Comparison of ENCODE assay signal across 12 cellular contexts in genomic region chr19:50433201-50434180, GRCh38. TPM values are rescaled to one million over a fixed set of nuclear protein-coding genes. Genes with fewer than 3 reads are reported as not detected.
DNase-seq lines count a peak whose midpoint lies in the region; ATAC-seq and TF ChIP-seq lines count a peak whose summit lies in the region.
"Had no signal": no experiment of that assay in that cellular context is flagged by ENCODE, and none has a peak within 500 bp of the region (broad histone marks: within the 10 kb centered on the region; RNA-seq: fewer than 3 reads in every experiment).

No MANE protein-coding gene starts in this region.

- no peak for TF ChIP-seq CTCF in CD4-positive, alpha-beta T cell (IDR thresholded peaks at IDR 0.05)

- no peaks in the 10 kb centered on the region for H3K9me3 ChIP-seq in CD4-positive, alpha-beta T cell (ENCODE audit: control insufficient read depth, low read length)
- no peaks in the 10 kb centered on the region for H3K9me3 ChIP-seq in HUES48 (ENCODE audit: control insufficient read depth, insufficient read depth, low read length)
- H3K9me3 ChIP-seq in naive thymus-derived CD4-positive, alpha-beta T cell (ENCODE audit: control insufficient read depth in 2 of 3, low read length in 3 of 3) = no peaks in the 10 kb centered on the region
- H3K9me3 ChIP-seq: right atrium auricular region, SK-N-SH had no signal

- POLR2A ChIA-PET in CD4-positive, alpha-beta T cell (lab: Charles Lee) = no interaction called here
- POLR2A ChIA-PET in naive thymus-derived CD4-positive, alpha-beta T cell (lab: Charles Lee) = interaction anchor here (1.4 kb wide), 1 partner anchor 58 kb away, joined by 3 read pairs; the partner anchor contains the start of gene NR1H2

- peaks cover 28% of the 10 kb centered on the region for H3K27me3 Mint-ChIP-seq in CD4-positive, alpha-beta T cell
- H3K27me3 Mint-ChIP-seq in activated naive CD8-positive, alpha-beta T cell treated with anti-CD3 and anti-CD28 coated beads, Interleukin-2, amount 50 U/mL, for 24 hours = peaks cover 27% of the 10 kb centered on the region
- H3K27me3 Mint-ChIP-seq in naive thymus-derived CD4-positive, alpha-beta T cell = peaks cover 0 to 23% (median 16%) of the 10 kb centered on the region in 5 donors

- intact Hi-C loops in CD4-positive, alpha-beta T cell (cut with DNase I, micrococcal nuclease) = loop anchor here in 1 of 2 experiments (2.0 to 5.0 kb wide), 3 partner anchors 43 to 369 kb away; partner anchors contain the start of genes ASPDH, EMC10, GARIN5A and JOSD2
- intact Hi-C loops in naive thymus-derived CD4-positive, alpha-beta T cell (cut with micrococcal nuclease) = loop anchor here in 1 of 2 donors (5.0 kb wide), 1 partner anchor 51 kb away; the partner anchor contains the start of gene POLD1

- no peak for DNase-seq in CD4-positive, alpha-beta T cell
- no peak for DNase-seq in activated naive CD8-positive, alpha-beta T cell treated with anti-CD3 and anti-CD28 coated beads, Interleukin-2, amount 50 U/mL, for 24 hours
- no peak for DNase-seq in naive thymus-derived CD4-positive, alpha-beta T cell
- no peak for DNase-seq in NCI-H748 (lab: John Stamatoyannopoulos, UW; ENCODE audit: unreplicated experiment)
- no peak for DNase-seq in NCI-H82 (lab: John Stamatoyannopoulos, UW)
- DNase-seq in NCI-H1048 (lab: John Stamatoyannopoulos, UW) = no peak
- DNase-seq in H4 (ENCODE audit: low spot score) = no peak
- DNase-seq: activated CD4-positive, CD25-positive, alpha-beta regulatory T cell treated with anti-CD3 and anti-CD28 coated beads, Interleukin-2, amount 50 U/mL, for 72 hours had no signal

- peaks cover 6% of the 10 kb centered on the region for H3K4me1 ChIP-seq in HUES48 (ENCODE audit: control insufficient read depth, insufficient read depth, low read length)
- H3K4me1 ChIP-seq in naive thymus-derived CD4-positive, alpha-beta T cell (ENCODE audit: control insufficient read depth in 2 of 2, insufficient read depth in 2 of 2, low read length in 2 of 2) = peaks cover 0 to 6% of the 10 kb centered on the region in 2 donors

- no peak overlapping the region for H3K9ac ChIP-seq in HUES48 (ENCODE audit: low read depth, low read length)
- H3K9ac ChIP-seq: SK-N-SH had no signal

- no peak overlapping the region for H3K27ac ChIP-seq in CD4-positive, alpha-beta T cell (ENCODE audit: low read depth, low read length)
- peak overlapping the region; percentile 86 for H3K27ac ChIP-seq in HUES48 (ENCODE audit: low read depth, low read length)
- no peak overlapping the region for H3K27ac ChIP-seq in naive thymus-derived CD4-positive, alpha-beta T cell (ENCODE audit: low read depth, low read length)
- H3K27ac ChIP-seq: C4-2B, right atrium auricular region had no signal

- H3K36me3 Mint-ChIP-seq in CD4-positive, alpha-beta T cell (ENCODE audit: low read depth) = no peaks in the 10 kb centered on the region
- no peaks in the 10 kb centered on the region for H3K36me3 Mint-ChIP-seq in activated naive CD8-positive, alpha-beta T cell treated with anti-CD3 and anti-CD28 coated beads, Interleukin-2, amount 50 U/mL, for 24 hours (ENCODE audit: low read depth)
- no peaks in the 10 kb centered on the region for H3K36me3 Mint-ChIP-seq in naive thymus-derived CD4-positive, alpha-beta T cell

- no peaks in the 10 kb centered on the region for H3K36me3 ChIP-seq in HUES48 (ENCODE audit: control insufficient read depth, insufficient read depth, low read length)
- no peaks in the 10 kb centered on the region for H3K36me3 ChIP-seq in naive thymus-derived CD4-positive, alpha-beta T cell (ENCODE audit: control insufficient read depth in 2 of 3, insufficient read depth in 3 of 3, low read length in 3 of 3)
- H3K36me3 ChIP-seq: right atrium auricular region had no signal

- peak overlapping the region; percentile 24 for H3K27ac Mint-ChIP-seq in CD4-positive, alpha-beta T cell
- H3K27ac Mint-ChIP-seq in activated naive CD8-positive, alpha-beta T cell treated with anti-CD3 and anti-CD28 coated beads, Interleukin-2, amount 50 U/mL, for 24 hours = no peak overlapping the region
- H3K27ac Mint-ChIP-seq in naive thymus-derived CD4-positive, alpha-beta T cell = peak overlapping the region in 2 of 9 donors; percentile 56 to 82

- CTCF ChIA-PET in CD4-positive, alpha-beta T cell (lab: Charles Lee) = interaction anchor here (0.5 kb wide), 1 partner anchor 175 kb away, joined by 3 read pairs; no protein-coding TSS in a partner anchor
- CTCF ChIA-PET in naive thymus-derived CD4-positive, alpha-beta T cell (lab: Charles Lee) = no interaction called here

- H3K4me3 Mint-ChIP-seq in CD4-positive, alpha-beta T cell = peak overlapping the region; percentile 85
- H3K4me3 Mint-ChIP-seq in activated naive CD8-positive, alpha-beta T cell treated with anti-CD3 and anti-CD28 coated beads, Interleukin-2, amount 50 U/mL, for 24 hours = peak overlapping the region; percentile 51
- peak overlapping the region; percentile 38 to 93 (median 75) for H3K4me3 Mint-ChIP-seq in naive thymus-derived CD4-positive, alpha-beta T cell

- H3K4me3 ChIP-seq in HUES48 (ENCODE audit: low read depth, low read length) = no peak overlapping the region
- H3K4me3 ChIP-seq in naive thymus-derived CD4-positive, alpha-beta T cell (ENCODE audit: low read length) = no peak overlapping the region

- no peak for ATAC-seq in CD4-positive, alpha-beta T cell (ENCODE audit: poor library complexity)
- ATAC-seq in activated naive CD8-positive, alpha-beta T cell treated with anti-CD3 and anti-CD28 coated beads, Interleukin-2, amount 50 U/mL, for 24 hours = no peak
- no peak for ATAC-seq in naive thymus-derived CD4-positive, alpha-beta T cell

- peaks cover 19% of the 10 kb centered on the region for H3K4me1 Mint-ChIP-seq in CD4-positive, alpha-beta T cell (ENCODE audit: low read depth)
- H3K4me1 Mint-ChIP-seq in activated naive CD8-positive, alpha-beta T cell treated with anti-CD3 and anti-CD28 coated beads, Interleukin-2, amount 50 U/mL, for 24 hours = peaks cover 29% of the 10 kb centered on the region
- peaks cover 0 to 22% (median 16%) of the 10 kb centered on the region in 7 donors for H3K4me1 Mint-ChIP-seq in naive thymus-derived CD4-positive, alpha-beta T cell

- peaks cover 6% of the 10 kb centered on the region for H3K27me3 ChIP-seq in CD4-positive, alpha-beta T cell (ENCODE audit: control insufficient read depth, insufficient read depth, low read length)
- peaks cover 12% of the 10 kb centered on the region for H3K27me3 ChIP-seq in HUES48 (ENCODE audit: control insufficient read depth, insufficient read depth, low read length)
- no peaks in the 10 kb centered on the region for H3K27me3 ChIP-seq in naive thymus-derived CD4-positive, alpha-beta T cell (ENCODE audit: control insufficient read depth in 2 of 2, insufficient read depth in 2 of 2, low read length in 2 of 2)

- H3K9me3 Mint-ChIP-seq in CD4-positive, alpha-beta T cell = no peaks in the 10 kb centered on the region
- H3K9me3 Mint-ChIP-seq in activated naive CD8-positive, alpha-beta T cell treated with anti-CD3 and anti-CD28 coated beads, Interleukin-2, amount 50 U/mL, for 24 hours = no peaks in the 10 kb centered on the region
- H3K9me3 Mint-ChIP-seq in naive thymus-derived CD4-positive, alpha-beta T cell = no peaks in the 10 kb centered on the region

RNA-seq across cellular contexts. Expression of gene MYBPC2, which starts 0.8 kb away (rescaled TPM):
- under 1 TPM in 1 of 2 experiments, not detected in 1; 0.08 TPM for total RNA-seq in CD4-positive, alpha-beta T cell
- total RNA-seq in naive thymus-derived CD4-positive, alpha-beta T cell = under 1 TPM in 2 of 5 experiments, not detected in 3; 0.39 to 0.92 TPM
- polyA plus RNA-seq in naive thymus-derived CD4-positive, alpha-beta T cell = not detected
- not detected in 2 replicates for total RNA-seq in H4 (2014; rRNA removed; shearing (Covaris generic))
- total RNA-seq: right atrium auricular region had no signal
- polyA plus RNA-seq: SK-N-SH had no signal

RNA-seq across cellular contexts. Expression of gene SPIB, which starts 14.8 kb away (rescaled TPM):
- under 1 TPM; 0.42 to 0.52 TPM for total RNA-seq in CD4-positive, alpha-beta T cell
- 1 to 10 TPM in 3 of 5 experiments, under 1 TPM in 2; 0.73 to 7.5 (median 1.5) TPM for total RNA-seq in naive thymus-derived CD4-positive, alpha-beta T cell
- polyA plus RNA-seq in naive thymus-derived CD4-positive, alpha-beta T cell = under 1 TPM; 0.19 to 0.46 TPM
- total RNA-seq in H4 (2014; rRNA removed; shearing (Covaris generic)) = 0.10 TPM in 2 replicates
- total RNA-seq: right atrium auricular region had no signal
- polyA plus RNA-seq: SK-N-SH had no signal

RNA-seq across cellular contexts. Expression of gene EMC10, which starts 42.8 kb away (rescaled TPM):
- 10 to 100 TPM; 80.0 to 80.3 TPM for total RNA-seq in CD4-positive, alpha-beta T cell
- total RNA-seq in naive thymus-derived CD4-positive, alpha-beta T cell = 10 to 100 TPM; 75.5 to 95.2 (median 88.1) TPM
- polyA plus RNA-seq in naive thymus-derived CD4-positive, alpha-beta T cell = 10 to 100 TPM in 1 of 2 donors, 1 to 10 TPM in 1; 8.7 to 11.0 TPM
- total RNA-seq in H4 (2014; rRNA removed; shearing (Covaris generic)) = 94.2 and 144 TPM in 2 replicates

RNA-seq across cellular contexts. Expression of gene GARIN5A, which starts 43.2 kb away (rescaled TPM):
- total RNA-seq in CD4-positive, alpha-beta T cell = under 1 TPM in 1 of 2 experiments, not detected in 1; 0.50 TPM
- total RNA-seq in naive thymus-derived CD4-positive, alpha-beta T cell = under 1 TPM in 4 of 5 experiments, not detected in 1; 0.59 to 0.93 (median 0.68) TPM
- 1 to 10 TPM in 1 of 2 donors, under 1 TPM in 1; 0.77 to 3.1 TPM for polyA plus RNA-seq in naive thymus-derived CD4-positive, alpha-beta T cell
- 2.9 and 8.6 TPM in 2 replicates for total RNA-seq in H4 (2014; rRNA removed; shearing (Covaris generic))

RNA-seq across cellular contexts. Expression of gene POLD1, which starts 49.3 kb away (rescaled TPM):
- 10 to 100 TPM; 22.1 to 24.2 TPM for total RNA-seq in CD4-positive, alpha-beta T cell
- total RNA-seq in naive thymus-derived CD4-positive, alpha-beta T cell = 100 to 1,000 TPM in 1 of 5 experiments, 10 to 100 TPM in 4; 26.0 to 110 (median 40.8) TPM
- polyA plus RNA-seq in naive thymus-derived CD4-positive, alpha-beta T cell = 10 to 100 TPM; 30.5 to 44.3 TPM
- 45.8 and 58.6 TPM in 2 replicates for total RNA-seq in H4 (2014; rRNA removed; shearing (Covaris generic))
